In genomic region chr7:112122835-112123234, GRCh38 we compare ENCODE assay signal across 25 cellular contexts.
"Had no signal": no experiment of that assay in that cellular context is flagged by ENCODE, and none has a peak within 500 bp of the region (broad histone marks: within the 10 kb centered on the region; RNA-seq: fewer than 3 reads in every experiment).

No MANE protein-coding gene starts in this region.

- H3K36me3 Mint-ChIP-seq: activated CD8-positive, alpha-beta memory T cell treated with anti-CD3 and anti-CD28 coated beads, Interleukin-2, amount 10 ng/mL, durations not matched to agents 7 days and 5 days; activated naive CD4-positive, alpha-beta T cell treated with anti-CD3 and anti-CD28 coated beads, Interleukin-2, amount 50 U/mL, for 72 hours; WTC11 had no signal

- ATAC-seq: activated CD8-positive, alpha-beta memory T cell treated with anti-CD3 and anti-CD28 coated beads, Interleukin-2, amount 10 ng/mL, durations not matched to agents 7 days and 5 days; activated CD8-positive, alpha-beta T cell treated with anti-CD3 and anti-CD28 coated beads, Interleukin-2, amount 10 ng/mL, durations not matched to agents 7 days and 5 days; activated naive CD4-positive, alpha-beta T cell treated with anti-CD3 and anti-CD28 coated beads, Interleukin-2, amount 50 U/mL, for 72 hours; activated naive CD8-positive, alpha-beta T cell treated with anti-CD3 and anti-CD28 coated beads, Interleukin-2, amount 50 U/mL, for 24 hours; T-helper 17 cell; WTC11 had no signal

- DNase-seq: activated CD4-positive, alpha-beta T cell treated with anti-CD3 and anti-CD28 coated beads for 48 hours; activated CD4-positive, alpha-beta T cell treated with anti-CD3 and anti-CD28 coated beads, Interleukin-2, amount 50 U/mL, for 4 hours; activated CD4-positive, CD25-positive, alpha-beta regulatory T cell treated with anti-CD3 and anti-CD28 coated beads, Interleukin-2, amount 50 U/mL, for 72 hours; activated CD8-positive, alpha-beta memory T cell treated with anti-CD3 and anti-CD28 coated beads, Interleukin-2, amount 10 ng/mL, durations not matched to agents 7 days and 5 days; activated CD8-positive, alpha-beta T cell treated with anti-CD3 and anti-CD28 coated beads, Interleukin-2, amount 10 ng/mL, durations not matched to agents 7 days and 5 days; activated effector memory CD4-positive, alpha-beta T cell treated with anti-CD3 and anti-CD28 coated beads, Interleukin-2, amount 50 U/mL, for 16 hours; activated naive CD4-positive, alpha-beta T cell treated with Interleukin-2 at 50 U/mL for 16 hours; activated naive CD8-positive, alpha-beta T cell treated with anti-CD3 and anti-CD28 coated beads, Interleukin-2, amount 50 U/mL, for 24 hours; activated T-cell treated with anti-CD3 and anti-CD28 coated beads, Interleukin-2, amount 50 U/mL, for 24 hours; amniotic stem cell; cerebellar nuclear complex; NCI-H1105 treated with DMSO at 0.1 percent for 48 hours; NCI-H1436 treated with DMSO at 0.1 percent for 48 hours; NCI-H187; NCI-H2081; NCI-H510A treated with DMSO at 0.1 percent for 48 hours; SIG-M5; T-helper 17 cell; T-helper 9 cell had no signal

- H3K27ac ChIP-seq: cardiac muscle cell, KMS-11 had no signal

- H3K36me3 ChIP-seq: cardiac muscle cell had no signal

- H3K4me3 ChIP-seq: cardiac muscle cell had no signal

- H3K9me3 Mint-ChIP-seq: activated naive CD8-positive, alpha-beta T cell treated with anti-CD3 and anti-CD28 coated beads, Interleukin-2, amount 50 U/mL, for 24 hours; activated T-cell treated with anti-CD3 and anti-CD28 coated beads, Interleukin-2, amount 50 U/mL, for 24 hours; activated T-helper 1 cell treated with anti-CD3 and anti-CD28 coated beads, Interleukin-12 subunit alpha, Interleukin-12 subunit beta, Interleukin-2, Interleukin-4 antibody, amounts not matched to agents 30 ng/mL and 10 ng/mL and 1 ng/mL, durations not matched to agents 14 hours and 24 hours and 36 hours had no signal

- H3K4me3 Mint-ChIP-seq: activated CD8-positive, alpha-beta memory T cell treated with anti-CD3 and anti-CD28 coated beads, Interleukin-2, amount 10 ng/mL, durations not matched to agents 7 days and 5 days; activated CD8-positive, alpha-beta T cell treated with anti-CD3 and anti-CD28 coated beads, Interleukin-2, amount 10 ng/mL, durations not matched to agents 7 days and 5 days; activated naive CD8-positive, alpha-beta T cell treated with anti-CD3 and anti-CD28 coated beads, Interleukin-2, amount 50 U/mL, for 24 hours; activated T-cell treated with anti-CD3 and anti-CD28 coated beads, Interleukin-2, amount 50 U/mL, for 24 hours; activated T-helper 1 cell treated with anti-CD3 and anti-CD28 coated beads, Interleukin-12 subunit alpha, Interleukin-12 subunit beta, Interleukin-2, Interleukin-4 antibody, amounts not matched to agents 30 ng/mL and 10 ng/mL and 1 ng/mL, durations not matched to agents 14 hours and 24 hours and 36 hours; brain; T-helper 17 cell; WTC11 had no signal

- H3K27ac Mint-ChIP-seq: activated CD8-positive, alpha-beta memory T cell treated with anti-CD3 and anti-CD28 coated beads, Interleukin-2, amount 10 ng/mL, durations not matched to agents 7 days and 5 days; activated CD8-positive, alpha-beta T cell treated with anti-CD3 and anti-CD28 coated beads, Interleukin-2, amount 10 ng/mL, durations not matched to agents 7 days and 5 days; activated naive CD4-positive, alpha-beta T cell treated with anti-CD3 and anti-CD28 coated beads, Interleukin-2, amount 50 U/mL, for 72 hours; activated naive CD8-positive, alpha-beta T cell treated with anti-CD3 and anti-CD28 coated beads, Interleukin-2, amount 50 U/mL, for 24 hours; activated T-cell treated with anti-CD3 and anti-CD28 coated beads, Interleukin-2, amount 50 U/mL, for 24 hours; activated T-helper 1 cell treated with anti-CD3 and anti-CD28 coated beads, Interleukin-12 subunit alpha, Interleukin-12 subunit beta, Interleukin-2, Interleukin-4 antibody, amounts not matched to agents 30 ng/mL and 10 ng/mL and 1 ng/mL, durations not matched to agents 14 hours and 24 hours and 36 hours; brain; T-helper 17 cell; WTC11 had no signal

- H3K4me2 ChIP-seq: KMS-11 had no signal

- H3K27me3 Mint-ChIP-seq: activated naive CD8-positive, alpha-beta T cell treated with anti-CD3 and anti-CD28 coated beads, Interleukin-2, amount 50 U/mL, for 24 hours; activated T-cell treated with anti-CD3 and anti-CD28 coated beads, Interleukin-2, amount 50 U/mL, for 24 hours; brain had no signal

- H3K4me1 Mint-ChIP-seq: activated CD8-positive, alpha-beta memory T cell treated with anti-CD3 and anti-CD28 coated beads, Interleukin-2, amount 10 ng/mL, durations not matched to agents 7 days and 5 days; activated naive CD8-positive, alpha-beta T cell treated with anti-CD3 and anti-CD28 coated beads, Interleukin-2, amount 50 U/mL, for 24 hours; brain; T-helper 17 cell had no signal

- H3K9ac ChIP-seq: KMS-11 had no signal

- H3K27me3 ChIP-seq: cardiac muscle cell had no signal
